Comparison of ENCODE assay signal across 7 cellular contexts in the genomic region with DNA sequence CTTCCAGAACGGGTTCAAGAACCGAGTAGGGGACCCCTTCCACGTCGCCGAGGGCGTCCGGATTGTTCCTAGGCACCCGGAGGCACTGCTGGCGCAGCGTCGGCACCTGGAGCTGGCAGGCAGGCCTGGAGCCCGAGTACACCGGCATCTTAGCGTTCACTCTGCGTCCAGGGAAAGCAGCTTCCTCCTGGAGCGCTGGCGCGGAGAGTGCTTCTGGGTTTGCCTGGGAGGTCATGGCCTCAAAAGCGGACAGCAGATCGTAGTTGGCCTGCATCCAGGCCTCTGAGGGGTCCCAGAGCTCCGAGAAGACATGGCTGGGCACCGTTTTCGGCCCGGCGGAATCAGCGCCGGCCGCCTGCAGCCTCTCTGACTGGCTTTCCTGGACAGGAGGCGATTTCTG. TPM values are rescaled to one million over a fixed set of nuclear protein-coding genes. Genes with fewer than 3 reads are reported as not detected.
"Had no signal": no experiment of that assay in that cellular context is flagged by ENCODE, and none has a peak within 500 bp of the region (broad histone marks: within the 10 kb centered on the region; RNA-seq: fewer than 3 reads in every experiment).

No MANE protein-coding gene starts in this region.

RNA-seq across cellular contexts. Expression of a gene that starts 6.7 kb away (rescaled TPM):
- total RNA-seq: GM23248, H4, H7, HepG2, HFFc6, HT1080 had no signal
- polyA plus RNA-seq: GM23248, HepG2, IgD-negative memory B cell had no signal
